In genomic region chr2:222892321-222892720, GRCh38 we compare ENCODE assay signal across 1 cellular context.
A peak's percentile ranks its signal among the peaks of the same experiment; 100 is the strongest.
TF ChIP-seq lines count a peak whose summit lies in the region.

No MANE protein-coding gene starts in this region.

TF ChIP-seq in HepG2, 621 proteins besides CTCF, POLR2A, EP300 and RAD21:
- no peak for TF ChIP-seq HNF4G (IDR thresholded peaks at IDR 0.05; ENCODE audit: borderline replicate concordance, low read depth, low read length)
- TF ChIP-seq HNF4G (CRISPR knock-in tag; IDR thresholded peaks at IDR 0.05; ENCODE audit: borderline replicate concordance, low read depth): no peak
- peak; percentile 65 for TF ChIP-seq RBM22 (optimal IDR thresholded peaks at IDR 0.05; ENCODE audit: low read length)
- peak; percentile 51; the same call in 1 of the 2 replicates for TF ChIP-seq CEBPG (CRISPR knock-in tag; IDR thresholded peaks at IDR 0.05)
- no peak for TF ChIP-seq CREB1 (IDR thresholded peaks at IDR 0.05)
- TF ChIP-seq CREB1 (CRISPR knock-in tag; IDR thresholded peaks at IDR 0.05): peak; percentile 25; the same call in 1 of the 2 replicates
